Comparison of ENCODE assay signal across 27 cellular contexts in genomic region chr16:19563377-19563776, GRCh38.
"Had no signal": no experiment of that assay in that cellular context is flagged by ENCODE, and none has a peak within 500 bp of the region (broad histone marks: within the 10 kb centered on the region; RNA-seq: fewer than 3 reads in every experiment).

No MANE protein-coding gene starts in this region.

- H3K9me3 Mint-ChIP-seq: natural killer cell; stimulated activated naive CD8-positive, alpha-beta T cell treated with anti-CD3 and anti-CD28 coated beads, Interleukin-15, amount 100 ng/mL, for 72 hours had no signal

- H3K27ac Mint-ChIP-seq: nephron; neural progenitor cell; progenitor cell of endocrine pancreas; stimulated activated memory B cell treated with anti-CD40 and anti-IgM and Interleukin-4, amounts not matched to agents 10 μg/mL and 1 μg/mL and 100 μg/mL, for 72 hours had no signal

- ATAC-seq: natural killer cell; psoas muscle; right cardiac atrium; right lobe of liver; stimulated activated memory B cell treated with anti-CD40 and anti-IgM and Interleukin-4, amounts not matched to agents 10 μg/mL and 1 μg/mL and 100 μg/mL, for 72 hours; stimulated activated naive CD8-positive, alpha-beta T cell treated with anti-CD3 and anti-CD28 coated beads, Interleukin-15, amount 100 ng/mL, for 72 hours; stimulated activated naive CD8-positive, alpha-beta T cell treated with anti-CD3 and anti-CD28 coated beads, Interleukin-15, Interleukin-2, amounts not matched to agents 100 U/mL and 50 U/mL, for 24 hours had no signal

- H3K4me1 Mint-ChIP-seq: nephron, neural progenitor cell had no signal

- H3K27ac ChIP-seq: neural progenitor cell, ovary, parathyroid adenoma, psoas muscle, right lobe of liver, sigmoid colon, thoracic aorta, thyroid gland, tibial nerve, upper lobe of left lung, vagina had no signal

- H3K4me3 Mint-ChIP-seq: natural killer cell; nephron; neural progenitor cell; stimulated activated memory B cell treated with anti-CD40 and anti-IgM and Interleukin-4, amounts not matched to agents 10 μg/mL and 1 μg/mL and 100 μg/mL, for 72 hours; stimulated activated naive CD8-positive, alpha-beta T cell treated with anti-CD3 and anti-CD28 coated beads, Interleukin-15, amount 100 ng/mL, for 72 hours had no signal

- H3K27me3 Mint-ChIP-seq: progenitor cell of endocrine pancreas; stimulated activated memory B cell treated with anti-CD40 and anti-IgM and Interleukin-4, amounts not matched to agents 10 μg/mL and 1 μg/mL and 100 μg/mL, for 72 hours; stimulated activated naive CD8-positive, alpha-beta T cell treated with anti-CD3 and anti-CD28 coated beads, Interleukin-15, amount 100 ng/mL, for 72 hours had no signal

- DNase-seq: natural killer cell; occipital lobe; ovary; posterior cingulate gyrus; psoas muscle; right cardiac atrium; right lobe of liver; sigmoid colon; small intestine; stimulated activated CD4-positive, alpha-beta T cell treated with anti-CD3 and anti-CD28 coated beads, Interleukin-15, amount 100 ng/mL, for 24 hours; stimulated activated CD4-positive, alpha-beta T cell treated with anti-CD3 and anti-CD28 coated beads, Interleukin-2, amount 100 ng/mL, for 24 hours; stimulated activated CD4-positive, alpha-beta T cell treated with anti-CD3 and anti-CD28 coated beads, Interleukin-2, amount 100 ng/mL, for 48 hours; stimulated activated CD4-positive, alpha-beta T cell treated with anti-CD3 and anti-CD28 coated beads, Interleukin-4, amount 100 ng/mL, for 24 hours; stimulated activated naive CD4-positive, alpha-beta T cell; stimulated activated naive CD8-positive, alpha-beta T cell treated with anti-CD3 and anti-CD28 coated beads, Interleukin-15, amount 100 ng/mL, for 72 hours; stimulated activated naive CD8-positive, alpha-beta T cell treated with anti-CD3 and anti-CD28 coated beads, Interleukin-15, Interleukin-2, amounts not matched to agents 100 U/mL and 50 U/mL, for 24 hours; thyroid gland; trophoblast cell; upper lobe of left lung had no signal
